10 cellular contexts compared by ENCODE assay signal in genomic region chr9:738209-738915, GRCh38.
DNase-seq lines count a peak whose midpoint lies in the region; ATAC-seq, FAIRE-seq and TF ChIP-seq lines count a peak whose summit lies in the region.
"Had no signal": no experiment of that assay in that cellular context is flagged by ENCODE, and none has a peak within 500 bp of the region (broad histone marks: within the 10 kb centered on the region; RNA-seq: fewer than 3 reads in every experiment).

No MANE protein-coding gene starts in this region.

- no peak overlapping the region for H3K4me2 ChIP-seq in HepG2 (ENCODE audit: low read depth, low read length)
- H3K4me2 ChIP-seq: BLaER1 had no signal

- H3K79me2 ChIP-seq in HepG2 (ENCODE audit: insufficient read depth, low read length) = peaks cover 4% of the 10 kb centered on the region

- no peak overlapping the region for H3K4me3 ChIP-seq in liver (ENCODE audit: low read depth in 1 of 3, low read length in 3 of 3)
- no peak overlapping the region for H3K4me3 ChIP-seq in HepG2 (replicated peaks in 1 of 3; ENCODE audit: insufficient read depth in 1 of 3, low read depth in 2 of 3, low read length in 3 of 3)
- H3K4me3 ChIP-seq in epithelial cell of esophagus (ENCODE audit: low read length) = no peak overlapping the region
- H3K4me3 ChIP-seq in mucosa of rectum (ENCODE audit: low read length in 2 of 2) = no peak overlapping the region
- H3K4me3 ChIP-seq: BLaER1 had no signal

- intact Hi-C loops in HepG2 (cut with micrococcal nuclease; ENCODE audit: unreplicated experiment) = loop anchor here (1.0 kb wide), 1 partner anchor 48 kb away; no protein-coding TSS in a partner anchor

- H3K4me1 ChIP-seq in liver (ENCODE audit: control insufficient read depth in 4 of 4, insufficient read depth in 4 of 4, low read length in 3 of 4) = peaks cover 8 to 21% (median 15%) of the 10 kb centered on the region in 4 donors
- peaks cover 36% of the 10 kb centered on the region for H3K4me1 ChIP-seq in HepG2 (ENCODE audit: insufficient read depth, low read length)
- peaks cover 0 to 2% of the 10 kb centered on the region in 2 donors for H3K4me1 ChIP-seq in mucosa of rectum (ENCODE audit: control insufficient read depth in 2 of 2, insufficient read depth in 2 of 2, low read length in 2 of 2)

- POLR2A ChIA-PET in HepG2 (lab: Yijun Ruan, JAX) = no interaction called here

- FAIRE-seq in HepG2 (lab: Jason Lieb, UNC) = no peak

- BruUV-seq in HepG2 (replicated peaks; lab: Mats Ljungman, UMichigan) = no TSS peak

- no peak overlapping the region for H3K27ac Mint-ChIP-seq in activated CD8-positive, alpha-beta memory T cell treated with anti-CD3 and anti-CD28 coated beads, Interleukin-2, amount 10 ng/mL, durations not matched to agents 7 days and 5 days

- no peak for TF ChIP-seq POLR2A in HepG2 (IDR thresholded peaks at IDR 0.05; ENCODE audit: insufficient read depth in 1 of 2, low read depth in 2 of 2, low read length in 2 of 2)

- CTCF ChIA-PET in HepG2 (lab: Yijun Ruan, JAX; ENCODE audit: low intra/inter-chr PET ratio, low total read pairs) = no interaction called here
- CTCF ChIA-PET in activated CD8-positive, alpha-beta memory T cell treated with anti-CD3 and anti-CD28 coated beads, Interleukin-2, amount 10 ng/mL, durations not matched to agents 7 days and 5 days (lab: Charles Lee) = interaction anchor here (1.0 to 1.1 kb wide), 3 partner anchors 19 to 31 kb away, joined by 3 read pairs; no protein-coding TSS in a partner anchor

- ATAC-seq in HepG2 (no peak), GM21381 (IDR thresholded peaks at IDR 0.05; ENCODE audit: unreplicated experiment) (no peak), GM18873 (IDR thresholded peaks at IDR 0.05; ENCODE audit: low FRiP score, unreplicated experiment) (no peak), GM21786 (IDR thresholded peaks at IDR 0.05; ENCODE audit: unreplicated experiment) (no peak)
- ATAC-seq in activated CD8-positive, alpha-beta memory T cell treated with anti-CD3 and anti-CD28 coated beads, Interleukin-2, amount 10 ng/mL, durations not matched to agents 7 days and 5 days = no peak

- WGBS in liver = 81% methylated on average over 14 of the region's 14 CpGs
- WGBS in HepG2 (ENCODE audit: low lambda C conversion rate) = 97% methylated on average over 11 of the region's 14 CpGs

- H3K4me3 Mint-ChIP-seq in activated CD8-positive, alpha-beta memory T cell treated with anti-CD3 and anti-CD28 coated beads, Interleukin-2, amount 10 ng/mL, durations not matched to agents 7 days and 5 days = no peak overlapping the region

- H3K9me3 ChIP-seq in liver (ENCODE audit: control insufficient read depth in 4 of 4, low read length in 3 of 4) = no peaks in the 10 kb centered on the region
- H3K9me3 ChIP-seq in HepG2 (ENCODE audit: low read length) = no peaks in the 10 kb centered on the region
- H3K9me3 ChIP-seq in mucosa of rectum (ENCODE audit: control insufficient read depth in 2 of 2, low read length in 2 of 2) = no peaks in the 10 kb centered on the region
- H3K9me3 ChIP-seq: BLaER1 had no signal

- DNase-seq in HepG2 (ENCODE audit: low spot score) (no peak), epithelial cell of esophagus (ENCODE audit: low read depth) (peak; percentile 94)
- DNase-seq in activated CD8-positive, alpha-beta memory T cell treated with anti-CD3 and anti-CD28 coated beads, Interleukin-2, amount 10 ng/mL, durations not matched to agents 7 days and 5 days = no peak
- DNase-seq: stimulated activated naive CD4-positive, alpha-beta T cell treated with Interleukin-2 at 50 U/mL for 16 hours had no signal

- H3K27me3 Mint-ChIP-seq in activated CD8-positive, alpha-beta memory T cell treated with anti-CD3 and anti-CD28 coated beads, Interleukin-2, amount 10 ng/mL, durations not matched to agents 7 days and 5 days = no peaks in the 10 kb centered on the region

- H3K36me3 ChIP-seq in liver (ENCODE audit: control insufficient read depth in 4 of 4, insufficient read depth in 3 of 4, low read depth in 1 of 4, low read length in 3 of 4) (peaks cover 15 to 77% (median 70%) of the 10 kb centered on the region in 4 donors), HepG2 (replicated peaks in 1 of 2; ENCODE audit: control insufficient read depth in 1 of 2, insufficient read depth in 2 of 2, low read length in 2 of 2) (peaks cover 69 to 89% of the 10 kb centered on the region in 2 experiments), mucosa of rectum (ENCODE audit: control insufficient read depth in 2 of 2, insufficient read depth in 2 of 2, low read length in 2 of 2) (peaks cover 35 to 53% of the 10 kb centered on the region in 2 donors)

- no peaks in the 10 kb centered on the region for H3K9me3 Mint-ChIP-seq in activated CD8-positive, alpha-beta memory T cell treated with anti-CD3 and anti-CD28 coated beads, Interleukin-2, amount 10 ng/mL, durations not matched to agents 7 days and 5 days (ENCODE audit: low read depth)

- no peaks in the 10 kb centered on the region for H4K20me1 ChIP-seq in HepG2 (ENCODE audit: insufficient read depth, low read length)

- H3K27me3 ChIP-seq in liver (ENCODE audit: control insufficient read depth in 4 of 4, insufficient read depth in 4 of 4, low read length in 3 of 4) = no peaks in the 10 kb centered on the region
- no peaks in the 10 kb centered on the region for H3K27me3 ChIP-seq in HepG2 (ENCODE audit: control insufficient read depth in 1 of 2, insufficient read depth in 2 of 2, low read length in 2 of 2)
- no peaks in the 10 kb centered on the region for H3K27me3 ChIP-seq in mucosa of rectum (ENCODE audit: control insufficient read depth in 2 of 2, insufficient read depth in 2 of 2, low read length in 2 of 2)
- H3K27me3 ChIP-seq: BLaER1 had no signal

- in situ Hi-C loops in HepG2 (cut with HindIII; ENCODE audit: extremely low pct_ligation_motif_present, low pct_unique_long_range_greater_than_20kb) = no loop called here

- TF ChIP-seq RAD21 in liver (IDR thresholded peaks at IDR 0.05) (no peak), HepG2 (CRISPR knock-in tag; IDR thresholded peaks at IDR 0.05) (no peak)

- H3K27ac ChIP-seq in liver (ENCODE audit: low read depth in 1 of 2, low read length in 2 of 2) (peak overlapping the region; percentile 39 to 56), HepG2 (ENCODE audit: extremely low read length, insufficient read depth, low read length) (no peak overlapping the region), mucosa of rectum (ENCODE audit: low read depth in 2 of 2, low read length in 2 of 2) (peak overlapping the region; percentile 73 to 75)
- H3K27ac ChIP-seq: BLaER1 had no signal

- no peak overlapping the region for H2AFZ ChIP-seq in HepG2 (ENCODE audit: low read length)

- TF ChIP-seq CTCF in liver (IDR thresholded peaks at IDR 0.05; ENCODE audit: low read depth, low read length, missing input control) (no peak), HepG2 (CRISPR knock-in tag; IDR thresholded peaks at IDR 0.05) (no peak), epithelial cell of esophagus (IDR thresholded peaks at IDR 0.05; ENCODE audit: insufficient read depth, low read depth, low read length, missing control alignments) (no peak)

- peaks cover 5% of the 10 kb centered on the region for H3K36me3 Mint-ChIP-seq in activated CD8-positive, alpha-beta memory T cell treated with anti-CD3 and anti-CD28 coated beads, Interleukin-2, amount 10 ng/mL, durations not matched to agents 7 days and 5 days

- H3K9ac ChIP-seq in liver (ENCODE audit: low read depth in 1 of 2, low read length in 2 of 2) = no peak overlapping the region
- no peak overlapping the region for H3K9ac ChIP-seq in HepG2 (ENCODE audit: insufficient read depth, low read depth, low read length)
- H3K9ac ChIP-seq in mucosa of rectum (ENCODE audit: low read depth in 1 of 2, low read length in 2 of 2) = no peak overlapping the region
- H3K9ac ChIP-seq: BLaER1 had no signal

- TF ChIP-seq EP300 in HepG2 (IDR thresholded peaks at IDR 0.05; ENCODE audit: low read depth in 2 of 2, low read length in 2 of 2) (no peak), HepG2 (CRISPR knock-in tag; IDR thresholded peaks at IDR 0.05; ENCODE audit: borderline replicate concordance) (no peak)

- peaks cover 1% of the 10 kb centered on the region for H3K4me1 Mint-ChIP-seq in activated CD8-positive, alpha-beta memory T cell treated with anti-CD3 and anti-CD28 coated beads, Interleukin-2, amount 10 ng/mL, durations not matched to agents 7 days and 5 days

TF ChIP-seq in liver, 16 proteins besides CTCF, POLR2A, EP300 and RAD21 (continues in another document):
- TF ChIP-seq GABPA (IDR thresholded peaks at IDR 0.05 in 1 of 2, conservative IDR thresholded peaks at IDR 0.05 in 1 of 2) = no peak
- no peak for TF ChIP-seq SP1 (IDR thresholded peaks at IDR 0.05)
- peak in 1 of 2 donors; percentile 21 for TF ChIP-seq RXRA (IDR thresholded peaks at IDR 0.05)
- no peak for TF ChIP-seq FOXA1 (IDR thresholded peaks at IDR 0.05)
- no peak for TF ChIP-seq MAX (IDR thresholded peaks at IDR 0.05)

TF ChIP-seq in HepG2, 621 proteins besides CTCF, POLR2A, EP300 and RAD21 (continues in another document):
- TF ChIP-seq ZNF362 (CRISPR knock-in tag; IDR thresholded peaks at IDR 0.05; ENCODE audit: borderline replicate concordance) (no peak), ARNT2 (CRISPR knock-in tag; IDR thresholded peaks at IDR 0.05; ENCODE audit: low read depth) (no peak), ZNF644 (CRISPR knock-in tag; IDR thresholded peaks at IDR 0.05; ENCODE audit: low read depth) (no peak)
